ENCODE assay signal across 8 cellular contexts in genomic region chr20:10671221-10671849, GRCh38. TPM values are rescaled to one million over a fixed set of nuclear protein-coding genes. Genes with fewer than 3 reads are reported as not detected.
DNase-seq lines count a peak whose midpoint lies in the region; ATAC-seq and TF ChIP-seq lines count a peak whose summit lies in the region.

No MANE protein-coding gene starts in this region.

- TF ChIP-seq POLR2A in suprapubic skin (IDR thresholded peaks at IDR 0.05), result no peak

- peaks cover 2% of the 10 kb centered on the region for H3K4me1 ChIP-seq in mesendoderm (ENCODE audit: control insufficient read depth, low read depth, low read length)
- H3K4me1 ChIP-seq in suprapubic skin, result peaks cover 65% of the 10 kb centered on the region

- H3K27me3 ChIP-seq in mesendoderm (ENCODE audit: insufficient read depth, low read length, poor library complexity) (no peaks in the 10 kb centered on the region), suprapubic skin (no peaks in the 10 kb centered on the region)

- DNase-seq in NCI-H345 (lab: John Stamatoyannopoulos, UW) (peak; percentile 15), NCI-H345 treated with DMSO at 0.1 percent for 48 hours (lab: John Stamatoyannopoulos, UW; ENCODE audit: unreplicated experiment) (no peak), HuH-7 (ENCODE audit: low spot score) (peak; percentile 69), UCSD-AML1 (lab: John Stamatoyannopoulos, UW; ENCODE audit: unreplicated experiment) (peak; percentile 78), epithelial cell of esophagus (ENCODE audit: low read depth) (peak; percentile 92), mesendoderm (peak; percentile 85), suprapubic skin (ENCODE audit: low spot score in 2 of 2) (peak; percentile 89 to 95)

- H4K5ac ChIP-seq in mesendoderm (ENCODE audit: low read length), result no peak overlapping the region

- no peak for TF ChIP-seq EP300 in suprapubic skin (IDR thresholded peaks at IDR 0.05)

- peak overlapping the region; percentile 73 for H3K4ac ChIP-seq in mesendoderm (ENCODE audit: low read depth, low read length)

- H2AK5ac ChIP-seq in mesendoderm (ENCODE audit: low read length), result no peak overlapping the region

- H3K56ac ChIP-seq in mesendoderm (ENCODE audit: low read length), result peak overlapping the region; percentile 68

- peaks cover 4% of the 10 kb centered on the region for H3K79me1 ChIP-seq in mesendoderm (ENCODE audit: low read length)

- H3K9me3 ChIP-seq in suprapubic skin, result no peaks in the 10 kb centered on the region

- peak overlapping the region; percentile 98 for H3K4me3 ChIP-seq in epithelial cell of esophagus (ENCODE audit: low read length)
- H3K4me3 ChIP-seq in mesendoderm (ENCODE audit: low read length), result no peak overlapping the region
- H3K4me3 ChIP-seq in suprapubic skin, result peak overlapping the region; percentile 88

- peak overlapping the region; percentile 17 for H3K4me2 ChIP-seq in mesendoderm (ENCODE audit: low read length)

- H4K8ac ChIP-seq in mesendoderm (ENCODE audit: low read depth, low read length), result no peak overlapping the region

- H3K9ac ChIP-seq in mesendoderm (ENCODE audit: low read length), result peak overlapping the region; percentile 68

- ATAC-seq in GM21576 (IDR thresholded peaks at IDR 0.05; ENCODE audit: unreplicated experiment), result peak; percentile 30

- H3K36me3 ChIP-seq in mesendoderm (ENCODE audit: control insufficient read depth, insufficient read depth, low read length), result no peaks in the 10 kb centered on the region
- peaks cover 5% of the 10 kb centered on the region for H3K36me3 ChIP-seq in suprapubic skin

- H2BK15ac ChIP-seq in mesendoderm (replicated peaks; ENCODE audit: low read depth), result no peak overlapping the region

- H3K79me2 ChIP-seq in mesendoderm (ENCODE audit: control insufficient read depth, insufficient read depth, low read length), result peaks cover 15% of the 10 kb centered on the region

- H3K27ac ChIP-seq in mesendoderm (ENCODE audit: low read depth, low read length) (no peak overlapping the region), suprapubic skin (peak overlapping the region; percentile 100)

- peak overlapping the region; percentile 77 for H3K18ac ChIP-seq in mesendoderm (ENCODE audit: low read length)

- WGBS in mesendoderm (ENCODE audit: extremely low coverage, insufficient coverage, low lambda C conversion rate), result no CpG with 5 or more reads among the region's 12 CpGs
- WGBS in suprapubic skin, result under 1% methylated on average over 8 of the region's 12 CpGs

- no peak overlapping the region for H2BK5ac ChIP-seq in mesendoderm (ENCODE audit: low read length)

- no peak overlapping the region for H3K23ac ChIP-seq in mesendoderm (ENCODE audit: low read length)

- TF ChIP-seq CTCF in epithelial cell of esophagus (IDR thresholded peaks at IDR 0.05; ENCODE audit: insufficient read depth, low read depth, low read length, missing control alignments) (peak; percentile 79), suprapubic skin (IDR thresholded peaks at IDR 0.05) (peak; percentile 54 to 69)

- H2BK120ac ChIP-seq in mesendoderm (ENCODE audit: low read depth, low read length), result no peak overlapping the region

RNA-seq across cellular contexts. Expression of gene JAG1, which starts 2.5 kb away (rescaled TPM):
- 5.1 TPM for polyA plus RNA-seq in mesendoderm (2013, experiment 1 of 2)
- 5.3 TPM for polyA plus RNA-seq in mesendoderm (2013, experiment 2 of 2)
- 100 to 1,000 TPM; 133 to 367 (median 191) TPM for total RNA-seq in suprapubic skin
